10 cellular contexts compared by ENCODE assay signal in the genomic region with DNA sequence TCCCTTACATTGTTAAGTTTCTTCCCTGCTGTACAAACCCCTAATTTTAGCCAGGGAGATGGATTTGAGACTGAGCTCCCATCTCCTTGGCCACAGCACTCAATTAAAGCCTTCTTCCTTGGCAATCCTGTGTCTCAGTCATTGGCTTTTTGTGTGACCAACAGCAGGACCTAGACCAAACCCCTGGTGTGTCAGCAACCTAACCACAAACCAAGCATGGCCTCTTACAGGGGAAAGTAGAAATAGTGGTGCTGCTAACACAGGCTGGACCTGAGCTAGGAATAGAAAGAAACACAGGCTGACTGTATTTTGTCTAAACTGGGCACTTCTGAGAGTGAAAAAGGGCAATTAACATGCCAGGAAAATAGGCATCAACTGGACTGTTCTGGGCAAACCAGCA. TPM values are rescaled to one million over a fixed set of nuclear protein-coding genes. Genes with fewer than 3 reads are reported as not detected.
DNase-seq lines count a peak whose midpoint lies in the region; ATAC-seq and TF ChIP-seq lines count a peak whose summit lies in the region.
"Had no signal": no experiment of that assay in that cellular context is flagged by ENCODE, and none has a peak within 500 bp of the region (broad histone marks: within the 10 kb centered on the region; RNA-seq: fewer than 3 reads in every experiment).

No MANE protein-coding gene starts in this region.

- H3K4me1 ChIP-seq in CD8-positive, alpha-beta memory T cell (ENCODE audit: insufficient read depth, low read length): peaks cover 11% of the 10 kb centered on the region

- H3K27ac Mint-ChIP-seq in activated CD4-positive, alpha-beta memory T cell treated with anti-CD3 and anti-CD28 coated beads for 36 hours: no peak overlapping the region
- H3K27ac Mint-ChIP-seq in natural killer cell: peak overlapping the region in 1 of 2 donors; percentile 75
- H3K27ac Mint-ChIP-seq in CD8-positive, alpha-beta memory T cell: peak overlapping the region in 3 of 8 donors; percentile 37 to 82 (median 60)

- no peaks in the 10 kb centered on the region for H3K36me3 Mint-ChIP-seq in activated CD4-positive, alpha-beta memory T cell treated with anti-CD3 and anti-CD28 coated beads for 36 hours
- no peaks in the 10 kb centered on the region for H3K36me3 Mint-ChIP-seq in natural killer cell
- H3K36me3 Mint-ChIP-seq in CD8-positive, alpha-beta memory T cell: peaks cover 0 to 6% (median 2%) of the 10 kb centered on the region in 3 donors

- H3K4me1 Mint-ChIP-seq in activated CD4-positive, alpha-beta memory T cell treated with anti-CD3 and anti-CD28 coated beads for 36 hours (ENCODE audit: low read depth): peaks cover 16% of the 10 kb centered on the region
- peaks cover 20 to 30% of the 10 kb centered on the region in 2 donors for H3K4me1 Mint-ChIP-seq in natural killer cell
- peaks cover 9 to 20% (median 15%) of the 10 kb centered on the region in 3 donors for H3K4me1 Mint-ChIP-seq in CD8-positive, alpha-beta memory T cell

- CTCF ChIA-PET in activated CD4-positive, alpha-beta memory T cell treated with anti-CD3 and anti-CD28 coated beads for 36 hours (lab: Charles Lee): interaction anchor here (1.5 to 1.6 kb wide), 2 partner anchors 140 to 143 kb away, joined by 3 read pairs; partner anchors contain the start of gene C15orf39
- CTCF ChIA-PET in CD8-positive, alpha-beta memory T cell (lab: Charles Lee): no interaction called here

- in situ Hi-C loops in GM13976 (cut with MboI; ENCODE audit: low sequenced_read_pairs, unreplicated experiment): no loop called here

- no peak overlapping the region for H3K27ac ChIP-seq in CD8-positive, alpha-beta memory T cell (ENCODE audit: low read depth, low read length)

- H3K4me3 ChIP-seq in CD8-positive, alpha-beta memory T cell (ENCODE audit: low read length): no peak overlapping the region

- no peaks in the 10 kb centered on the region for H3K27me3 Mint-ChIP-seq in activated CD4-positive, alpha-beta memory T cell treated with anti-CD3 and anti-CD28 coated beads for 36 hours
- peaks cover 0 to 3% of the 10 kb centered on the region in 2 donors for H3K27me3 Mint-ChIP-seq in natural killer cell (ENCODE audit: low read depth in 2 of 2)
- no peaks in the 10 kb centered on the region for H3K27me3 Mint-ChIP-seq in CD8-positive, alpha-beta memory T cell

- no peaks in the 10 kb centered on the region for H3K9me3 Mint-ChIP-seq in activated CD4-positive, alpha-beta memory T cell treated with anti-CD3 and anti-CD28 coated beads for 36 hours
- no peaks in the 10 kb centered on the region for H3K9me3 Mint-ChIP-seq in natural killer cell
- H3K9me3 Mint-ChIP-seq in CD8-positive, alpha-beta memory T cell: peaks cover 0 to under 1% (median 0%) of the 10 kb centered on the region in 5 donors

- no peak overlapping the region for H3K4me3 Mint-ChIP-seq in activated CD4-positive, alpha-beta memory T cell treated with anti-CD3 and anti-CD28 coated beads for 36 hours
- no peak overlapping the region for H3K4me3 Mint-ChIP-seq in natural killer cell
- no peak overlapping the region for H3K4me3 Mint-ChIP-seq in CD8-positive, alpha-beta memory T cell
- H3K4me3 Mint-ChIP-seq: neural crest cell had no signal

- intact Hi-C loops in activated CD4-positive, alpha-beta memory T cell treated with anti-CD3 and anti-CD28 coated beads for 36 hours (cut with micrococcal nuclease): no loop called here
- intact Hi-C loops in natural killer cell (cut with micrococcal nuclease): no loop called here

- H3K9me3 ChIP-seq in CD8-positive, alpha-beta memory T cell (ENCODE audit: low read length): no peaks in the 10 kb centered on the region

- DNase-seq in GM13976 (ENCODE audit: low spot score) (peak; percentile 71), natural killer cell (no peak)
- peak; percentile 28 for DNase-seq in activated CD4-positive, alpha-beta memory T cell treated with anti-CD3 and anti-CD28 coated beads for 36 hours
- no peak for DNase-seq in effector CD4-positive, alpha-beta T cell
- DNase-seq in CD8-positive, alpha-beta memory T cell: no peak
- DNase-seq in central memory CD4-positive, alpha-beta T cell: no peak
- DNase-seq: NCI-H526 had no signal

- POLR2A ChIA-PET in activated CD4-positive, alpha-beta memory T cell treated with anti-CD3 and anti-CD28 coated beads for 36 hours (lab: Charles Lee): no interaction called here
- POLR2A ChIA-PET in CD8-positive, alpha-beta memory T cell (lab: Charles Lee): interaction anchor here (0.6 kb wide), 1 partner anchor 361 kb away, joined by 5 read pairs; no protein-coding TSS in a partner anchor

- TF ChIP-seq CTCF in GM13976 (IDR thresholded peaks at IDR 0.05; ENCODE audit: borderline replicate concordance, control extremely low read depth, extremely low read depth, insufficient read depth, missing control alignments) (no peak), natural killer cell (IDR thresholded peaks at IDR 0.05) (no peak)

- ATAC-seq in HG02852 (IDR thresholded peaks at IDR 0.05; ENCODE audit: unreplicated experiment) (peak; percentile 51), natural killer cell (peak; percentile 63 to 75 (median 64)), GM18520 (IDR thresholded peaks at IDR 0.05; ENCODE audit: unreplicated experiment) (no peak)

- H3K27me3 ChIP-seq in CD8-positive, alpha-beta memory T cell (ENCODE audit: insufficient read depth, low read length, poor library complexity, severe bottlenecking): no peaks in the 10 kb centered on the region

- H3K36me3 ChIP-seq in CD8-positive, alpha-beta memory T cell (ENCODE audit: insufficient read depth, low read length): no peaks in the 10 kb centered on the region

RNA-seq across cellular contexts. Expression of gene PPCDC, which starts 37.9 kb away (rescaled TPM):
- total RNA-seq in activated CD4-positive, alpha-beta memory T cell treated with anti-CD3 and anti-CD28 coated beads for 36 hours: 10 to 100 TPM; 16.3 to 18.8 TPM
- total RNA-seq in natural killer cell: 10 to 100 TPM; 21.3 to 32.3 (median 27.0) TPM
- 10 to 100 TPM; 35.5 to 39.2 TPM for total RNA-seq in CD8-positive, alpha-beta memory T cell
- 12.8 TPM for polyA plus RNA-seq in CD8-positive, alpha-beta memory T cell

Comparison
In these comparisons a context has a peak if more than half of its experiments do, and no peak if none do; other contexts are left out.
1. DNase-seq: peak in GM13976 (single experiment) and activated CD4-positive, alpha-beta memory T cell treated with anti-CD3 and anti-CD28 coated beads for 36 hours (single experiment); none in natural killer cell (single experiment), effector CD4-positive, alpha-beta T cell (single experiment), CD8-positive, alpha-beta memory T cell (0 of 5) and central memory CD4-positive, alpha-beta T cell (single experiment).